ENCODE assay signal across 22 cellular contexts in genomic region chr2:240959941-240960308, GRCh38. TPM values are rescaled to one million over a fixed set of nuclear protein-coding genes. Genes with fewer than 3 reads are reported as not detected.
A peak's percentile ranks its signal among the peaks of the same experiment; 100 is the strongest.
DNase-seq lines count a peak whose midpoint lies in the region; ATAC-seq and TF ChIP-seq lines count a peak whose summit lies in the region.
"Had no signal": no experiment of that assay in that cellular context is flagged by ENCODE, and none has a peak within 500 bp of the region (broad histone marks: within the 10 kb centered on the region; RNA-seq: fewer than 3 reads in every experiment).

No MANE protein-coding gene starts in this region.

- H3K4me3 ChIP-seq in coronary artery: no peak overlapping the region
- H3K4me3 ChIP-seq: heart right ventricle, SK-N-MC had no signal

- no peak for ATAC-seq in natural killer cell treated with Interleukin-12 subunit alpha and Interleukin-12 subunit beta and Interleukin-15 and Interleukin-18, amount 100 ng/mL, for 72 hours
- no peak for ATAC-seq in left colon
- no peak for ATAC-seq in HG03457 (IDR thresholded peaks at IDR 0.05; ENCODE audit: unreplicated experiment)
- ATAC-seq: activated naive CD4-positive, alpha-beta T cell treated with anti-CD3 and anti-CD28 coated beads, Interleukin-2, amount 50 U/mL, for 72 hours had no signal

- peak overlapping the region; percentile 34 for H3K27ac Mint-ChIP-seq in T-helper 1 cell treated with Interleukin-12 subunit alpha and Interleukin-12 subunit beta and Interleukin-4 antibody, amounts not matched to agents 30 μg/mL and 1 μg/mL, for 36 hours
- no peak overlapping the region for H3K27ac Mint-ChIP-seq in natural killer cell treated with Interleukin-12 subunit alpha and Interleukin-12 subunit beta and Interleukin-15 and Interleukin-18, amount 100 ng/mL, for 72 hours
- H3K27ac Mint-ChIP-seq in type B pancreatic cell: no peak overlapping the region
- H3K27ac Mint-ChIP-seq: activated naive CD4-positive, alpha-beta T cell treated with anti-CD3 and anti-CD28 coated beads, Interleukin-2, amount 50 U/mL, for 72 hours; CD4-positive, CD25-positive, alpha-beta regulatory T cell; HFFc6 had no signal

- TF ChIP-seq CTCF in coronary artery (IDR thresholded peaks at IDR 0.05): no peak
- no peak for TF ChIP-seq CTCF in type B pancreatic cell (conservative IDR thresholded peaks at IDR 0.05)

- no peaks in the 10 kb centered on the region for H3K36me3 Mint-ChIP-seq in T-helper 1 cell treated with Interleukin-12 subunit alpha and Interleukin-12 subunit beta and Interleukin-4 antibody, amounts not matched to agents 30 μg/mL and 1 μg/mL, for 36 hours (ENCODE audit: low read depth)
- no peaks in the 10 kb centered on the region for H3K36me3 Mint-ChIP-seq in natural killer cell treated with Interleukin-12 subunit alpha and Interleukin-12 subunit beta and Interleukin-15 and Interleukin-18, amount 100 ng/mL, for 72 hours
- H3K36me3 Mint-ChIP-seq in type B pancreatic cell: no peaks in the 10 kb centered on the region
- H3K36me3 Mint-ChIP-seq: activated naive CD4-positive, alpha-beta T cell treated with anti-CD3 and anti-CD28 coated beads, Interleukin-2, amount 50 U/mL, for 72 hours; CD4-positive, CD25-positive, alpha-beta regulatory T cell; naive B cell had no signal

- DNase-seq in T-helper 1 cell: no peak
- DNase-seq in coronary artery (ENCODE audit: low spot score): peak; percentile 59
- peak; percentile 57 for DNase-seq in natural killer cell treated with Interleukin-12 subunit alpha and Interleukin-12 subunit beta and Interleukin-15 and Interleukin-18, amount 100 ng/mL, for 72 hours (ENCODE audit: low spot score)
- DNase-seq in type B pancreatic cell (ENCODE audit: extremely low spot score, unreplicated experiment): peak; percentile 67
- no peak for DNase-seq in left colon
- no peak for DNase-seq in pons (ENCODE audit: low spot score)
- DNase-seq: activated CD4-positive, alpha-beta T cell treated with anti-CD3 and anti-CD28 coated beads for 4 hours; activated T-cell treated with anti-CD3 and anti-CD28 coated beads, Interleukin-2, amount 50 U/mL, for 1 hour; brain microvascular endothelial cell; CD4-positive, CD25-positive, alpha-beta regulatory T cell; HFFc6; naive B cell; NCI-H2029; OCI-M1; stimulated activated CD4-positive, alpha-beta T cell treated with anti-CD3 and anti-CD28 coated beads, Interleukin-4, amount 100 ng/mL, for 24 hours had no signal

- H3K4me3 Mint-ChIP-seq in T-helper 1 cell treated with Interleukin-12 subunit alpha and Interleukin-12 subunit beta and Interleukin-4 antibody, amounts not matched to agents 30 μg/mL and 1 μg/mL, for 36 hours: no peak overlapping the region
- no peak overlapping the region for H3K4me3 Mint-ChIP-seq in natural killer cell treated with Interleukin-12 subunit alpha and Interleukin-12 subunit beta and Interleukin-15 and Interleukin-18, amount 100 ng/mL, for 72 hours
- H3K4me3 Mint-ChIP-seq in type B pancreatic cell: no peak overlapping the region
- H3K4me3 Mint-ChIP-seq: CD4-positive, CD25-positive, alpha-beta regulatory T cell; HFFc6; naive B cell had no signal

- H3K27me3 Mint-ChIP-seq in T-helper 1 cell treated with Interleukin-12 subunit alpha and Interleukin-12 subunit beta and Interleukin-4 antibody, amounts not matched to agents 30 μg/mL and 1 μg/mL, for 36 hours (ENCODE audit: low read depth): no peaks in the 10 kb centered on the region
- peaks cover 0 to 2% of the 10 kb centered on the region in 2 donors for H3K27me3 Mint-ChIP-seq in natural killer cell treated with Interleukin-12 subunit alpha and Interleukin-12 subunit beta and Interleukin-15 and Interleukin-18, amount 100 ng/mL, for 72 hours
- peaks cover 4% of the 10 kb centered on the region for H3K27me3 Mint-ChIP-seq in type B pancreatic cell
- H3K27me3 Mint-ChIP-seq: CD4-positive, CD25-positive, alpha-beta regulatory T cell had no signal

- H3K4me1 Mint-ChIP-seq in T-helper 1 cell treated with Interleukin-12 subunit alpha and Interleukin-12 subunit beta and Interleukin-4 antibody, amounts not matched to agents 30 μg/mL and 1 μg/mL, for 36 hours (ENCODE audit: low read depth): no peaks in the 10 kb centered on the region
- H3K4me1 Mint-ChIP-seq in natural killer cell treated with Interleukin-12 subunit alpha and Interleukin-12 subunit beta and Interleukin-15 and Interleukin-18, amount 100 ng/mL, for 72 hours (ENCODE audit: low read depth in 2 of 2): no peaks in the 10 kb centered on the region
- peaks cover 5% of the 10 kb centered on the region for H3K4me1 Mint-ChIP-seq in type B pancreatic cell (ENCODE audit: unreplicated experiment)

- no peaks in the 10 kb centered on the region for H3K9me3 Mint-ChIP-seq in T-helper 1 cell treated with Interleukin-12 subunit alpha and Interleukin-12 subunit beta and Interleukin-4 antibody, amounts not matched to agents 30 μg/mL and 1 μg/mL, for 36 hours
- no peaks in the 10 kb centered on the region for H3K9me3 Mint-ChIP-seq in natural killer cell treated with Interleukin-12 subunit alpha and Interleukin-12 subunit beta and Interleukin-15 and Interleukin-18, amount 100 ng/mL, for 72 hours
- no peaks in the 10 kb centered on the region for H3K9me3 Mint-ChIP-seq in type B pancreatic cell
- H3K9me3 Mint-ChIP-seq: activated naive CD4-positive, alpha-beta T cell treated with anti-CD3 and anti-CD28 coated beads, Interleukin-2, amount 50 U/mL, for 72 hours; CD4-positive, CD25-positive, alpha-beta regulatory T cell; HFFc6; naive B cell had no signal

- peak overlapping the region in 1 of 2 donors; percentile 52 for H3K27ac ChIP-seq in coronary artery
- H3K27ac ChIP-seq: 22Rv1, brain microvascular endothelial cell, SK-N-MC had no signal

- intact Hi-C loops in left colon (cut with DNase I, micrococcal nuclease): no loop called here

RNA-seq across cellular contexts. Expression of gene SNED1, which starts 38.5 kb away (rescaled TPM):
- under 1 TPM in 1 of 2 donors, not detected in 1; 0.14 TPM for total RNA-seq in natural killer cell treated with Interleukin-12 subunit alpha and Interleukin-12 subunit beta and Interleukin-15 and Interleukin-18, amount 100 ng/mL, for 72 hours
- 9.7 and 140 TPM in 2 replicates for total RNA-seq in type B pancreatic cell (ENCODE audit: low replicate concordance)
- total RNA-seq in left colon: 10 to 100 TPM in 1 of 2 donors, 1 to 10 TPM in 1; 9.4 to 10.1 TPM

RNA-seq across cellular contexts. Expression of gene CROCC2, which starts 53.8 kb away (rescaled TPM):
- total RNA-seq in natural killer cell treated with Interleukin-12 subunit alpha and Interleukin-12 subunit beta and Interleukin-15 and Interleukin-18, amount 100 ng/mL, for 72 hours: not detected
- total RNA-seq in type B pancreatic cell (ENCODE audit: low replicate concordance) (0.68 and 0.98 TPM in 2 replicates), left colon (under 1 TPM in 1 of 2 donors, not detected in 1; 0.06 TPM)
- total RNA-seq: activated naive CD4-positive, alpha-beta T cell treated with anti-CD3 and anti-CD28 coated beads, Interleukin-2, amount 50 U/mL, for 72 hours; CD4-positive, CD25-positive, alpha-beta regulatory T cell; Daoy; heart right ventricle; HFFc6 had no signal

Comparison
In these comparisons a context has a peak if more than half of its experiments do, and no peak if none do; other contexts are left out.
1. DNase-seq: peak in coronary artery (single experiment), natural killer cell treated with Interleukin-12 subunit alpha and Interleukin-12 subunit beta and Interleukin-15 and Interleukin-18, amount 100 ng/mL, for 72 hours (single experiment) and type B pancreatic cell (single experiment); none in T-helper 1 cell (0 of 5), left colon (0 of 2) and pons (single experiment).